In genomic region chr5:107483625-107484024, GRCh38 we compare ENCODE assay signal across 18 cellular contexts.
DNase-seq lines count a peak whose midpoint lies in the region; ATAC-seq, FAIRE-seq and TF ChIP-seq lines count a peak whose summit lies in the region.
"Had no signal": no experiment of that assay in that cellular context is flagged by ENCODE, and none has a peak within 500 bp of the region (broad histone marks: within the 10 kb centered on the region; RNA-seq: fewer than 3 reads in every experiment).

No MANE protein-coding gene starts in this region.

- peak overlapping the region; percentile 73 for H3K27ac Mint-ChIP-seq in astrocyte (ENCODE audit: unreplicated experiment)
- H3K27ac Mint-ChIP-seq: CD4-positive, CD25-positive, alpha-beta regulatory T cell had no signal

- H3K9me2 ChIP-seq in SK-N-SH = no peaks in the 10 kb centered on the region

- H3K4me3 Mint-ChIP-seq in astrocyte (ENCODE audit: unreplicated experiment) = no peak overlapping the region
- H3K4me3 Mint-ChIP-seq: CD4-positive, CD25-positive, alpha-beta regulatory T cell had no signal

- H2BK5ac ChIP-seq in mesenchymal stem cell (ENCODE audit: low read depth, low read length, poor library complexity, severe bottlenecking) = no peak overlapping the region

- peaks cover 19% of the 10 kb centered on the region for H3K79me1 ChIP-seq in mesenchymal stem cell (replicated peaks; ENCODE audit: low read length, poor library complexity, severe bottlenecking)

- H3K4ac ChIP-seq in mesenchymal stem cell (ENCODE audit: low read depth in 1 of 2, low read length in 2 of 2) = no peak overlapping the region

- H3K36me3 Mint-ChIP-seq in astrocyte (ENCODE audit: low read depth, unreplicated experiment) = no peaks in the 10 kb centered on the region
- H3K36me3 Mint-ChIP-seq: CD4-positive, CD25-positive, alpha-beta regulatory T cell had no signal

- no peak overlapping the region for H4K91ac ChIP-seq in mesenchymal stem cell (ENCODE audit: low read length)

- H3K4me1 Mint-ChIP-seq in astrocyte (ENCODE audit: low read depth, unreplicated experiment) = peaks cover 30% of the 10 kb centered on the region

- POLR2A ChIA-PET in SK-N-SH (lab: Yijun Ruan, JAX) = no interaction called here

- no peak overlapping the region for H3K18ac ChIP-seq in mesenchymal stem cell (ENCODE audit: low read depth in 1 of 2, low read length in 2 of 2)

- H3K36me3 ChIP-seq in astrocyte (ENCODE audit: insufficient read depth, low read length) (no peaks in the 10 kb centered on the region), mesenchymal stem cell (ENCODE audit: control insufficient read depth in 1 of 2, insufficient read depth in 2 of 2, low read depth in 1 of 2, low read length in 2 of 2) (no peaks in the 10 kb centered on the region), SK-N-SH (replicated peaks in 1 of 2; ENCODE audit: control insufficient read depth in 1 of 2, insufficient read depth in 2 of 2, low read length in 1 of 2) (no peaks in the 10 kb centered on the region)

- no peak overlapping the region for H3K23ac ChIP-seq in mesenchymal stem cell (ENCODE audit: low read length in 2 of 2)

- no peak for TF ChIP-seq EP300 in SK-N-SH (IDR thresholded peaks at IDR 0.05; ENCODE audit: borderline replicate concordance in 1 of 2, low read depth in 1 of 2, low read length in 1 of 2)

- H3K4me1 ChIP-seq in astrocyte (ENCODE audit: insufficient read depth, low read length) = no peaks in the 10 kb centered on the region
- peaks cover 5% of the 10 kb centered on the region for H3K4me1 ChIP-seq in mesenchymal stem cell (ENCODE audit: control insufficient read depth, insufficient read depth, low read depth, low read length)
- peaks cover 0 to 9% of the 10 kb centered on the region in 2 experiments; a peak in 2 of 4 replicates for H3K4me1 ChIP-seq in SK-N-SH (ENCODE audit: control insufficient read depth in 1 of 2, insufficient read depth in 2 of 2, low read depth in 1 of 2, low read length in 1 of 2)

- DNase-seq in astrocyte (ENCODE audit: low read depth) (no peak), mesenchymal stem cell (no peak), NOMO-1 treated with DMSO at 0.1 percent for 48 hours (lab: John Stamatoyannopoulos, UW; ENCODE audit: unreplicated experiment) (no peak), activated T-cell treated with anti-CD3 and anti-CD28 coated beads for 4 hours (no peak), SK-N-SH (no peak)
- DNase-seq: ACHN; CD4-positive, CD25-positive, alpha-beta regulatory T cell; DMS79; NCI-H1436; NCI-H2227 treated with DMSO at 0.1 percent for 48 hours; NCI-H526 treated with DMSO at 0.1 percent for 48 hours; SIG-M5 had no signal

- H2BK15ac ChIP-seq in mesenchymal stem cell (ENCODE audit: low read depth, poor library complexity, severe bottlenecking) = no peak overlapping the region

- no peak for TF ChIP-seq RAD21 in SK-N-SH (IDR thresholded peaks at IDR 0.05; ENCODE audit: low read length)

- ATAC-seq in GM18907 (IDR thresholded peaks at IDR 0.05; ENCODE audit: unreplicated experiment) (peak; percentile 44), HG02938 (IDR thresholded peaks at IDR 0.05; ENCODE audit: unreplicated experiment) (peak; percentile 39), HG02885 (IDR thresholded peaks at IDR 0.05; ENCODE audit: poor library complexity, unreplicated experiment) (no peak)

- CTCF ChIA-PET in SK-N-SH (lab: Yijun Ruan, JAX) = interaction anchor here (0.6 to 1.6 kb wide), 2 partner anchors 87 to 861 kb away, joined by 3 read pairs; no protein-coding TSS in a partner anchor

- no peak overlapping the region for H2BK120ac ChIP-seq in mesenchymal stem cell (ENCODE audit: low read depth, low read length)

- H3K14ac ChIP-seq in mesenchymal stem cell (ENCODE audit: low read length in 2 of 2) = no peak overlapping the region

- H3K9me3 ChIP-seq in astrocyte (ENCODE audit: insufficient read depth, low read depth, low read length) (no peaks in the 10 kb centered on the region), mesenchymal stem cell (ENCODE audit: control insufficient read depth, low read length) (no peaks in the 10 kb centered on the region), SK-N-SH (no peaks in the 10 kb centered on the region)

- no peak overlapping the region for H4K8ac ChIP-seq in mesenchymal stem cell (ENCODE audit: low read length)

- no peak overlapping the region for H3K4me2 ChIP-seq in astrocyte (ENCODE audit: low read length)
- no peak overlapping the region for H3K4me2 ChIP-seq in mesenchymal stem cell (ENCODE audit: low read length, poor library complexity, severe bottlenecking)
- H3K4me2 ChIP-seq in SK-N-SH = no peak overlapping the region

- H3K27me3 ChIP-seq in astrocyte (ENCODE audit: insufficient read depth, low read length) (no peaks in the 10 kb centered on the region), mesenchymal stem cell (ENCODE audit: control insufficient read depth in 1 of 2, insufficient read depth in 1 of 2, low read length in 2 of 2) (no peaks in the 10 kb centered on the region), SK-N-SH (ENCODE audit: insufficient read depth) (no peaks in the 10 kb centered on the region)

- no peak for TF ChIP-seq CTCF in astrocyte (IDR thresholded peaks at IDR 0.05; ENCODE audit: insufficient read depth, low read depth, low read length)
- TF ChIP-seq CTCF in SK-N-SH (IDR thresholded peaks at IDR 0.05) = no peak

- H3K9ac ChIP-seq in astrocyte (ENCODE audit: low read length) (no peak overlapping the region), mesenchymal stem cell (ENCODE audit: low read length) (peak overlapping the region; percentile 25), SK-N-SH (no peak overlapping the region)

- H3K27ac ChIP-seq in astrocyte (ENCODE audit: low read depth, low read length) (no peak overlapping the region), mesenchymal stem cell (ENCODE audit: low read length, poor library complexity, severe bottlenecking) (no peak overlapping the region), SK-N-SH (ENCODE audit: low read depth in 2 of 2, low read length in 1 of 2) (no peak overlapping the region)

- no peak overlapping the region for H2AFZ ChIP-seq in astrocyte (ENCODE audit: low read depth, low read length)
- H2AFZ ChIP-seq in mesenchymal stem cell (ENCODE audit: low read depth, low read length) = no peak overlapping the region
- no peak overlapping the region for H2AFZ ChIP-seq in SK-N-SH (ENCODE audit: low read depth)

- no peak for FAIRE-seq in astrocyte (lab: Jason Lieb, UNC)
- FAIRE-seq: GM12892, H54, HTR-8/SVneo had no signal

- no peaks in the 10 kb centered on the region for H4K20me1 ChIP-seq in astrocyte (ENCODE audit: insufficient read depth, low read length)
- H4K20me1 ChIP-seq in SK-N-SH (ENCODE audit: insufficient read depth) = no peaks in the 10 kb centered on the region

- no peaks in the 10 kb centered on the region for H3K27me3 Mint-ChIP-seq in astrocyte (ENCODE audit: low read depth, unreplicated experiment)
- H3K27me3 Mint-ChIP-seq: CD4-positive, CD25-positive, alpha-beta regulatory T cell had no signal

- H3F3A ChIP-seq in SK-N-SH (replicated peaks; ENCODE audit: insufficient read depth) = no peaks in the 10 kb centered on the region

- no peak overlapping the region for H2BK12ac ChIP-seq in mesenchymal stem cell (ENCODE audit: low read length in 2 of 2)

- no peak overlapping the region for H2AK5ac ChIP-seq in mesenchymal stem cell (ENCODE audit: low read length, severe bottlenecking)

- H3K9me3 Mint-ChIP-seq in astrocyte (ENCODE audit: unreplicated experiment) = no peaks in the 10 kb centered on the region

- H3K79me2 ChIP-seq in astrocyte (ENCODE audit: insufficient read depth, low read length) (no peaks in the 10 kb centered on the region), SK-N-SH (ENCODE audit: insufficient read depth) (no peaks in the 10 kb centered on the region)

- H3K4me3 ChIP-seq in astrocyte (ENCODE audit: insufficient read depth, low read depth, low read length) (no peak overlapping the region), mesenchymal stem cell (ENCODE audit: insufficient read depth in 1 of 2, low read depth in 1 of 2, low read length in 2 of 2) (no peak overlapping the region), SK-N-SH (ENCODE audit: low read depth in 2 of 2, low read length in 1 of 2) (no peak overlapping the region)

TF ChIP-seq in SK-N-SH, 30 proteins besides CTCF, POLR2A, EP300 and RAD21:
- TF ChIP-seq JUND (IDR thresholded peaks at IDR 0.05) = no peak
- TF ChIP-seq POLR2AphosphoS5 (IDR thresholded peaks at IDR 0.05; ENCODE audit: low read depth, low read length) = no peak
- TF ChIP-seq TAF1 (IDR thresholded peaks at IDR 0.05; ENCODE audit: borderline replicate concordance, low read depth, low read length) = no peak
- no peak for TF ChIP-seq ELF1 (IDR thresholded peaks at IDR 0.05)
- no peak for TF ChIP-seq CHD2 (IDR thresholded peaks at IDR 0.05; ENCODE audit: low read length, partially characterized antibody)
